8 cellular contexts compared by ENCODE assay signal in the genomic region with DNA sequence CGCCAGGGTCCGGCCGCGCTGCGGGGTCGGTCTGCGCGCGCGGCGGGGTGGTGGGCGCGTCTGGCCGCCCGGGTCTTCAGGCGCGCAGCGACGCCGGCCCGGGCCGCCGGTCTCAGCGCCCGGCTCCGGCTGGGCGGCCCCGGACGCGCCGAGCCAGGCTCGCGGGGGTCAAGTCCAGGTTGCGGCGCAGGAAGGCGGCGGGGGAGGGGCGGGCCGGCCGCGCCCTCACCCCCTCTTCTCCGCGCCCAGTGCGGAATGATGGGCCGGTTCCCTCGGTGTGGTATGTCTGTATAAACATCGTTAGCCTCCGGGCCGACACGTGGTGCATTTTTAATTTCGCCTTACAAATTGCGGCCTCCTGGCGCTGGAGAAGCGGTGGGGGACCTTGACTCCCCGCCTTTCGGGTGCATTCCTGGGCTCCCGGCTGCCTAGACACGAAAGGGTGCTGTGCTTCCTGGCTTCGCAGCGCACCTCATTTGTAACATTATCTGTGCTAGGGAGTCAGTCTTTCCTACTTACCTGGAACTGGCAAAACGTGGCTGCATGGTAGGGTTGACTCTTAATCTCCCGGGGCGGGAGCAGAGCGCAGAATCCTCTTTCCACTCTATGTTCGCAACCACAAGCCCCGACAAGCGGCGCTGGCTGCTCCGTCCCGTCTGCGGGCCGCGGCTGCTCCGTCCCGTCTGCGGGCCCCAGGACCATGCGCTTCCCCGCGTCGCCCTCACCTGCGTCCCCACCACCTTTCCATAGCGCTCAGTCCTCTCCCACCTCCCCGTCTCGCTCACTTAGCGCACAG.
A peak's percentile ranks its signal among the peaks of the same experiment; 100 is the strongest.
DNase-seq lines count a peak whose midpoint lies in the region; ATAC-seq and TF ChIP-seq lines count a peak whose summit lies in the region.

No MANE protein-coding gene starts in this region.

- intact Hi-C loops in breast epithelium (cut with DNase I; ENCODE audit: low total_unique reads) = loop anchor here (5.0 to 10.0 kb wide), 2 partner anchors 174 to 859 kb away; no protein-coding TSS in a partner anchor

- H3K4me3 Mint-ChIP-seq in T-helper 1 cell treated with Interleukin-12 subunit alpha and Interleukin-12 subunit beta and Interleukin-4 antibody, amounts not matched to agents 30 μg/mL and 1 μg/mL, for 36 hours = peak overlapping the region; percentile 25

- TF ChIP-seq CTCF in breast epithelium (IDR thresholded peaks at IDR 0.05) = no peak

- H3K36me3 ChIP-seq in breast epithelium = no peaks in the 10 kb centered on the region
- no peaks in the 10 kb centered on the region for H3K36me3 ChIP-seq in thymus (ENCODE audit: control insufficient read depth, insufficient read depth)

- H3K36me3 Mint-ChIP-seq in T-helper 1 cell treated with Interleukin-12 subunit alpha and Interleukin-12 subunit beta and Interleukin-4 antibody, amounts not matched to agents 30 μg/mL and 1 μg/mL, for 36 hours (ENCODE audit: low read depth) = peaks cover 2% of the 10 kb centered on the region

- no peaks in the 10 kb centered on the region for H3K9me3 Mint-ChIP-seq in T-helper 1 cell treated with Interleukin-12 subunit alpha and Interleukin-12 subunit beta and Interleukin-4 antibody, amounts not matched to agents 30 μg/mL and 1 μg/mL, for 36 hours

- ATAC-seq in GM18858 (IDR thresholded peaks at IDR 0.05; ENCODE audit: unreplicated experiment) = no peak

- H3K9me3 ChIP-seq in breast epithelium (no peaks in the 10 kb centered on the region), thymus (ENCODE audit: control insufficient read depth) (peaks cover 1% of the 10 kb centered on the region)

- H3K27me3 ChIP-seq in breast epithelium (no peaks in the 10 kb centered on the region), thymus (ENCODE audit: control insufficient read depth, insufficient read depth) (peaks cover 35% of the 10 kb centered on the region)

- TF ChIP-seq POLR2A in breast epithelium (IDR thresholded peaks at IDR 0.05) = no peak

- H3K27ac Mint-ChIP-seq in T-helper 1 cell treated with Interleukin-12 subunit alpha and Interleukin-12 subunit beta and Interleukin-4 antibody, amounts not matched to agents 30 μg/mL and 1 μg/mL, for 36 hours = no peak overlapping the region

- H3K27me3 Mint-ChIP-seq in T-helper 1 cell treated with Interleukin-12 subunit alpha and Interleukin-12 subunit beta and Interleukin-4 antibody, amounts not matched to agents 30 μg/mL and 1 μg/mL, for 36 hours (ENCODE audit: low read depth) = peaks cover 56% of the 10 kb centered on the region

- H3K4me3 ChIP-seq in breast epithelium (peak overlapping the region; percentile 36 to 73 (median 58)), thymus (ENCODE audit: low read length) (peak overlapping the region; percentile 8)

- H3K4me1 Mint-ChIP-seq in T-helper 1 cell treated with Interleukin-12 subunit alpha and Interleukin-12 subunit beta and Interleukin-4 antibody, amounts not matched to agents 30 μg/mL and 1 μg/mL, for 36 hours (ENCODE audit: low read depth) = peaks cover 4% of the 10 kb centered on the region

- DNase-seq in T-helper 1 cell (no peak), breast epithelium (ENCODE audit: low spot score in 2 of 2) (peak; percentile 67 to 71), left kidney (ENCODE audit: low read depth, low spot score) (peak; percentile 82), pons (ENCODE audit: low spot score) (no peak)
- no peak for DNase-seq in stimulated activated CD4-positive, alpha-beta T cell treated with anti-CD3 and anti-CD28 coated beads, Interleukin-4, amount 100 ng/mL, for 24 hours

- 4% methylated on average over 85 of the region's 85 CpGs for WGBS in thymus

- H3K4me1 ChIP-seq in breast epithelium = no peaks in the 10 kb centered on the region
- no peaks in the 10 kb centered on the region for H3K4me1 ChIP-seq in thymus (ENCODE audit: control insufficient read depth, insufficient read depth, low read length)

- H3K27ac ChIP-seq in breast epithelium (peak overlapping the region; percentile 70 to 84), thymus (ENCODE audit: low read depth) (no peak overlapping the region)

Comparison
In these comparisons a context has a peak if more than half of its experiments do, and no peak if none do; other contexts are left out.
1. DNase-seq: peak in breast epithelium (2 of 2) and left kidney (single experiment); none in T-helper 1 cell (0 of 5), stimulated activated CD4-positive, alpha-beta T cell treated with anti-CD3 and anti-CD28 coated beads, Interleukin-4, amount 100 ng/mL, for 24 hours (single experiment) and pons (single experiment).